In genomic region chr20:5529331-5530142, GRCh38 we compare ENCODE assay signal across 8 cellular contexts.
DNase-seq lines count a peak whose midpoint lies in the region; ATAC-seq and TF ChIP-seq lines count a peak whose summit lies in the region.

No MANE protein-coding gene starts in this region.

- H3K27ac ChIP-seq in transverse colon, result peak overlapping the region in 3 of 4 donors; percentile 5 to 75 (median 47)

- POLR2A ChIA-PET in GM10248 (lab: Yijun Ruan, JAX), result no interaction called here

- no peaks in the 10 kb centered on the region for H3K9me3 Mint-ChIP-seq in activated naive CD4-positive, alpha-beta T cell treated with anti-CD3 and anti-CD28 coated beads, Interleukin-2, amount 10 ng/mL, durations not matched to agents 7 days and 5 days

- no peak for TF ChIP-seq EP300 in transverse colon (IDR thresholded peaks at IDR 0.05; ENCODE audit: low read depth)

- peak overlapping the region in 1 of 4 donors; percentile 28 for H3K4me3 ChIP-seq in transverse colon

- ATAC-seq in HG02610 (IDR thresholded peaks at IDR 0.05; ENCODE audit: unreplicated experiment) (peak; percentile 80), SK-N-SH treated with all-trans-retinoic acid at 6 μM for 48 hours (peak; percentile 95)

- no peaks in the 10 kb centered on the region for H3K27me3 ChIP-seq in transverse colon

- H3K36me3 Mint-ChIP-seq in activated naive CD4-positive, alpha-beta T cell treated with anti-CD3 and anti-CD28 coated beads, Interleukin-2, amount 10 ng/mL, durations not matched to agents 7 days and 5 days, result no peaks in the 10 kb centered on the region

- H3K4me1 Mint-ChIP-seq in activated naive CD4-positive, alpha-beta T cell treated with anti-CD3 and anti-CD28 coated beads, Interleukin-2, amount 10 ng/mL, durations not matched to agents 7 days and 5 days, result peaks cover 28% of the 10 kb centered on the region

- peak overlapping the region; percentile 12 for H3K4me3 Mint-ChIP-seq in activated naive CD4-positive, alpha-beta T cell treated with anti-CD3 and anti-CD28 coated beads, Interleukin-2, amount 10 ng/mL, durations not matched to agents 7 days and 5 days

- TF ChIP-seq CTCF in GM10248 (IDR thresholded peaks at IDR 0.05; ENCODE audit: control extremely low read depth, extremely low read depth, low read depth, missing control alignments) (peak; percentile 92), transverse colon (IDR thresholded peaks at IDR 0.05) (peak; percentile 69 to 80 (median 73))

- peaks cover 0 to 22% (median 11%) of the 10 kb centered on the region in 4 donors for H3K4me1 ChIP-seq in transverse colon

- peak overlapping the region; percentile 87 for H3K27ac Mint-ChIP-seq in activated naive CD4-positive, alpha-beta T cell treated with anti-CD3 and anti-CD28 coated beads, Interleukin-2, amount 10 ng/mL, durations not matched to agents 7 days and 5 days

- DNase-seq in GM10248 (ENCODE audit: extremely low spot score) (peak; percentile 76), NCI-H1105 treated with DMSO at 0.1 percent for 48 hours (lab: John Stamatoyannopoulos, UW) (peak; percentile 87), head of caudate nucleus (peak; percentile 80 to 95 (median 89)), pons (ENCODE audit: low spot score) (peak; percentile 71), transverse colon (peak; percentile 92)
- DNase-seq in activated naive CD4-positive, alpha-beta T cell treated with anti-CD3 and anti-CD28 coated beads, Interleukin-2, amount 10 ng/mL, durations not matched to agents 7 days and 5 days, result peak; percentile 91

- TF ChIP-seq POLR2A in transverse colon (IDR thresholded peaks at IDR 0.05), result no peak

- intact Hi-C loops in head of caudate nucleus (cut with DNase I) (loop anchor here (2.0 to 5.0 kb wide), 2 partner anchors 259 to 548 kb away; no protein-coding TSS in a partner anchor), transverse colon (cut with DNase I; ENCODE audit: low total_unique reads) (loop anchor here (2.0 to 5.0 kb wide), 2 partner anchors 259 to 548 kb away; no protein-coding TSS in a partner anchor)

- H3K36me3 ChIP-seq in transverse colon, result no peaks in the 10 kb centered on the region

- 25 to 26% methylated on average over 15 to 27 of the region's 27 CpGs for WGBS in transverse colon (ENCODE audit: low coverage in 1 of 2), 2 donors

- H3K27me3 Mint-ChIP-seq in activated naive CD4-positive, alpha-beta T cell treated with anti-CD3 and anti-CD28 coated beads, Interleukin-2, amount 10 ng/mL, durations not matched to agents 7 days and 5 days, result peaks cover 7% of the 10 kb centered on the region

- no peaks in the 10 kb centered on the region for H3K9me3 ChIP-seq in transverse colon

- in situ Hi-C loops in transverse colon (cut with MboI; ENCODE audit: low pct_ligation_motif_present in 1 of 4, low pct_unique_long_range_greater_than_20kb in 1 of 4, low sequenced_read_pairs in 3 of 4), result loop anchor here (5.0 to 25.0 kb wide), 5 partner anchors 255 to 555 kb away; no protein-coding TSS in a partner anchor

- CTCF ChIA-PET in GM10248 (lab: Yijun Ruan, JAX), result interaction anchor here (0.5 to 10.1 kb wide), 79 partner anchors 8 to 554 kb away, joined by 3 to 164 read pairs (median 4); partner anchors contain the start of gene SHLD1
- CTCF ChIA-PET in activated naive CD4-positive, alpha-beta T cell treated with anti-CD3 and anti-CD28 coated beads, Interleukin-2, amount 10 ng/mL, durations not matched to agents 7 days and 5 days (lab: Charles Lee), result interaction anchor here (0.6 to 4.0 kb wide), 34 partner anchors 8 to 554 kb away, joined by 3 to 89 read pairs (median 4); no protein-coding TSS in a partner anchor

TF ChIP-seq in SK-N-SH treated with all-trans-retinoic acid at 6 μM for 48 hours, 23 proteins besides CTCF, POLR2A, EP300 and RAD21 (continues in another document):
- TF ChIP-seq SNAI2 (CRISPR knock-in tag; IDR thresholded peaks at IDR 0.05), result no peak
- no peak for TF ChIP-seq ZNF8 (CRISPR knock-in tag; IDR thresholded peaks at IDR 0.05)
- TF ChIP-seq TOX (CRISPR knock-in tag; IDR thresholded peaks at IDR 0.05; ENCODE audit: borderline replicate concordance), result no peak
- no peak for TF ChIP-seq ISL1 (CRISPR knock-in tag; IDR thresholded peaks at IDR 0.05)
- no peak for TF ChIP-seq PPARA (CRISPR knock-in tag; IDR thresholded peaks at IDR 0.05; ENCODE audit: borderline replicate concordance)
- TF ChIP-seq PATZ1 (CRISPR knock-in tag; IDR thresholded peaks at IDR 0.05; ENCODE audit: borderline replicate concordance), result no peak
- TF ChIP-seq TSHZ2 (CRISPR knock-in tag; IDR thresholded peaks at IDR 0.05), result no peak
- no peak for TF ChIP-seq BACH2 (CRISPR knock-in tag; IDR thresholded peaks at IDR 0.05; ENCODE audit: borderline replicate concordance)
- TF ChIP-seq ARNTL (CRISPR knock-in tag; IDR thresholded peaks at IDR 0.05; ENCODE audit: borderline replicate concordance, low read depth), result no peak
- TF ChIP-seq CSRNP3 (CRISPR knock-in tag; IDR thresholded peaks at IDR 0.05), result no peak
- TF ChIP-seq ZFP30 (CRISPR knock-in tag; IDR thresholded peaks at IDR 0.05), result no peak
- TF ChIP-seq CSDC2 (CRISPR knock-in tag; IDR thresholded peaks at IDR 0.05), result no peak
- TF ChIP-seq GLIS3 (CRISPR knock-in tag; IDR thresholded peaks at IDR 0.05), result no peak
- TF ChIP-seq CREB5 (CRISPR knock-in tag; IDR thresholded peaks at IDR 0.05; ENCODE audit: low read depth), result no peak
- no peak for TF ChIP-seq ZNF565 (CRISPR knock-in tag; conservative IDR thresholded peaks at IDR 0.05; ENCODE audit: low read depth)
- no peak for TF ChIP-seq ZFP3 (CRISPR knock-in tag; IDR thresholded peaks at IDR 0.05)
